Comparison of ENCODE assay signal across 9 cellular contexts in the genomic region with DNA sequence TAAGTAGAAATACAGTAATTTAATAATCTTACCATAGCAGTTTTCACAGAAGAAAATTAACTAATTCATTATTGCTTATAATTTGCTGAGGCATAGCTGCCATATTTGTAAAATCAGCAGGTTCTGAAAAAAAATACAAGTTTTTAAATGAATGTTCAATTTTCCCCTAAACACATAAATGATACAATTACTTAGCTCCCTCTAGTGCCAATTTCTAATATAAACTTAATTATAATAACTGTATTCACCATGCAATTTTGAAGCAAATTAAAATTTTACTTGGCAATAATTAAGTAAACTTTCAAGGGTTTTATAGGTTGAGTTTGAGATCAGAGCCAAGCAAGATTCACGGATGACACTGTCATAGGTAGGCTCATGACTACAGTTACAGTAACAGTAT.
DNase-seq lines count a peak whose midpoint lies in the region; ATAC-seq and TF ChIP-seq lines count a peak whose summit lies in the region.
"Had no signal": no experiment of that assay in that cellular context is flagged by ENCODE, and none has a peak within 500 bp of the region (broad histone marks: within the 10 kb centered on the region; RNA-seq: fewer than 3 reads in every experiment).

No MANE protein-coding gene starts in this region.

- TF ChIP-seq POLR2A in adrenal gland (IDR thresholded peaks at IDR 0.05), result no peak

- peak overlapping the region in 1 of 3 experiments; percentile 66 for H3K27ac Mint-ChIP-seq in nephron
- H3K27ac Mint-ChIP-seq: activated CD8-positive, alpha-beta T cell treated with anti-CD3 and anti-CD28 coated beads, Interleukin-2, amount 10 ng/mL, durations not matched to agents 7 days and 5 days had no signal

- H3K4me1 ChIP-seq in adrenal gland (replicated peaks in 1 of 2), result no peaks in the 10 kb centered on the region

- H3K36me3 ChIP-seq in adrenal gland (replicated peaks in 1 of 2), result no peaks in the 10 kb centered on the region

- H3K4me3 Mint-ChIP-seq in nephron, result no peak overlapping the region
- H3K4me3 Mint-ChIP-seq: activated CD8-positive, alpha-beta T cell treated with anti-CD3 and anti-CD28 coated beads, Interleukin-2, amount 10 ng/mL, durations not matched to agents 7 days and 5 days had no signal

- no peaks in the 10 kb centered on the region for H3K36me3 Mint-ChIP-seq in nephron (ENCODE audit: low read depth)

- no peaks in the 10 kb centered on the region for H3K27me3 Mint-ChIP-seq in nephron (ENCODE audit: low read depth)

- WGBS in adrenal gland, 4 donors, result 42 to 55% (median 52%) methylated on average over 1 of the region's 1 CpG

- TF ChIP-seq CTCF in GM13976 (IDR thresholded peaks at IDR 0.05; ENCODE audit: borderline replicate concordance, control extremely low read depth, extremely low read depth, insufficient read depth, missing control alignments) (no peak), adrenal gland (IDR thresholded peaks at IDR 0.05) (peak in 4 of 6 experiments; percentile 6 to 37 (median 27)), nephron (IDR thresholded peaks at IDR 0.05; ENCODE audit: unreplicated experiment in 3 of 3) (peak; percentile 36 to 52 (median 51))

- peaks cover 0 to 6% (median 0%) of the 10 kb centered on the region in 3 donors for H3K9me3 ChIP-seq in adrenal gland (replicated peaks in 1 of 3)

- H3K9me3 Mint-ChIP-seq in nephron, result peaks cover 3% of the 10 kb centered on the region

- H3K4me3 ChIP-seq in adrenal gland, result no peak overlapping the region

- no peaks in the 10 kb centered on the region for H3K27me3 ChIP-seq in adrenal gland

- intact Hi-C loops in adrenal gland (cut with DNase I), result no loop called here

- in situ Hi-C loops in GM13976 (cut with MboI; ENCODE audit: low sequenced_read_pairs, unreplicated experiment), result no loop called here

- no peaks in the 10 kb centered on the region for H3K4me1 Mint-ChIP-seq in nephron

- ATAC-seq in GM19351 (IDR thresholded peaks at IDR 0.05; ENCODE audit: unreplicated experiment) (no peak), esophagus mucosa (no peak), HG02938 (IDR thresholded peaks at IDR 0.05; ENCODE audit: unreplicated experiment) (no peak)
- ATAC-seq: activated CD8-positive, alpha-beta T cell treated with anti-CD3 and anti-CD28 coated beads, Interleukin-2, amount 10 ng/mL, durations not matched to agents 7 days and 5 days had no signal

- no peak overlapping the region for H3K27ac ChIP-seq in adrenal gland

- peak; percentile 2 for DNase-seq in GM13976 (ENCODE audit: low spot score)
- peak in 2 of 3 experiments; percentile 0 to 41 for DNase-seq in NCI-H1417 (lab: John Stamatoyannopoulos, UW)
- DNase-seq in adrenal gland, result no peak
- DNase-seq: activated CD8-positive, alpha-beta T cell treated with anti-CD3 and anti-CD28 coated beads, Interleukin-2, amount 10 ng/mL, durations not matched to agents 7 days and 5 days; stimulated activated naive CD4-positive, alpha-beta T cell treated with Interleukin-2 at 50 U/mL for 16 hours had no signal

Comparison
In these comparisons a context has a peak if more than half of its experiments do, and no peak if none do; other contexts are left out.
1. DNase-seq: peak in GM13976 (single experiment) and NCI-H1417 (2 of 3); none in adrenal gland (0 of 7).